In the genomic region with DNA sequence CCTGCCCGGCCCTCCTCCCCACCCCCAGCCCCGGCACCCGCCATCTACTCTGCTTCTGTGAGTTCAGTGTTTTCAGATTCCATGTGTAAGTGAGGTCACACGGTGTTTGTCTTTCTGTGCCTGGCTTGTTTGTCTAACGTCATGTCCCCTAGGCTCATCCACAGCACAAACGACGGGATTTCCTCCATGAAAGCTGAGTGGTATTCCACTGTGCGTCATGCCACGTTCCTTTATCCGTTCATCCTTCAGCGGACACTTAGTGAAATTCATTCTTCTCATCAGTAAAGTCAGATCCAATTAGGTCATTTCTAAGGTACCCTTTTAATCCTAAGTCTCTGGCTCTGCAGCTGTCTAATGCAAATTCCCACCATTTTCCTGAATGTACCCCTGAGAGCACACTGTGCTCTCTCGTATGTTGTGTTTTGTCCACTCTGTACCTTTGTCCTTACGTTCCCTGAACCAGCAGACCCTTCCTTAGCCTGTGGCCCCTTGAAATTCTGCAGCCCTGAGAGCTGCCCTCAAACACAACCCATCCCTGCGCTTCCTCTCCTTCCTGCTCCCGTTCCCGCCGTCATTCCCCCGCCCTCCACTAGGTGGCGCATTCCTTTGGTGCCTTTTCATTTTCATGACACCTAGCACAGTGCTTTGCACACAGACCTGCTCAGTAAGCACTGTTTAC, we compare ENCODE assay signal across 8 cellular contexts. TPM values are rescaled to one million over a fixed set of nuclear protein-coding genes. Genes with fewer than 3 reads are reported as not detected.
DNase-seq lines count a peak whose midpoint lies in the region; TF ChIP-seq lines count a peak whose summit lies in the region.

No MANE protein-coding gene starts in this region.

- peaks cover 29% of the 10 kb centered on the region for H3K36me3 Mint-ChIP-seq in chondrocyte (ENCODE audit: low read depth)

- TF ChIP-seq CTCF in BE2C (IDR thresholded peaks at IDR 0.05; ENCODE audit: low read depth, low read length) (peak; percentile 99), chondrocyte (IDR thresholded peaks at IDR 0.05) (peak; percentile 98), lower leg skin (IDR thresholded peaks at IDR 0.05) (peak in 1 of 3 donors; percentile 90)

- TF ChIP-seq POLR2A in lower leg skin (IDR thresholded peaks at IDR 0.05): no peak

- no peaks in the 10 kb centered on the region for H3K27me3 Mint-ChIP-seq in chondrocyte (ENCODE audit: low read depth)

- H3K36me3 ChIP-seq in BE2C: peaks cover 38% of the 10 kb centered on the region

- no peak overlapping the region for H3K4me3 Mint-ChIP-seq in chondrocyte (ENCODE audit: unreplicated experiment)

- 70 to 72% methylated on average over 19 of the region's 19 CpGs for WGBS in lower leg skin, 2 donors

- no peaks in the 10 kb centered on the region for H3K9me3 Mint-ChIP-seq in chondrocyte (ENCODE audit: low read depth)

- DNase-seq in BE2C: peak; percentile 77
- DNase-seq in GM19240 (ENCODE audit: insufficient read length, low spot score): peak; percentile 36
- peak; percentile 25 for DNase-seq in NCI-H2171 (lab: John Stamatoyannopoulos, UW)
- DNase-seq in activated CD4-positive, alpha-beta T cell treated with anti-CD3 and anti-CD28 coated beads for 4 hours: peak; percentile 50 to 81
- DNase-seq in chondrocyte (ENCODE audit: low spot score): no peak
- DNase-seq in lower leg skin (ENCODE audit: low spot score in 2 of 2): peak; percentile 52 to 94
- DNase-seq in stimulated activated CD8-positive, alpha-beta memory T cell treated with anti-CD3 and anti-CD28 coated beads, Interleukin-15, amount 100 ng/mL, for 48 hours (ENCODE audit: low read depth in 2 of 2): peak; percentile 42 to 45
- DNase-seq in putamen (ENCODE audit: low spot score): no peak

- H3K27me3 ChIP-seq in BE2C: no peaks in the 10 kb centered on the region

- peaks cover 4% of the 10 kb centered on the region for H3K4me1 Mint-ChIP-seq in chondrocyte (ENCODE audit: low read depth)

- intact Hi-C loops in lower leg skin (cut with DNase I; ENCODE audit: low total_unique reads): no loop called here

- no peaks in the 10 kb centered on the region for H3K9me3 ChIP-seq in BE2C

- no peak overlapping the region for H3K27ac Mint-ChIP-seq in chondrocyte (ENCODE audit: unreplicated experiment)

- H3K4me3 ChIP-seq in BE2C (ENCODE audit: low read depth, low read length): no peak overlapping the region
- H3K4me3 ChIP-seq in lower leg skin (ENCODE audit: low read depth, poor library complexity, severe bottlenecking): no peak overlapping the region

- H3K4me1 ChIP-seq in BE2C: no peaks in the 10 kb centered on the region

RNA-seq across cellular contexts. Expression of gene TRAPPC12, which starts 44.1 kb away (rescaled TPM):
- polyA plus RNA-seq in BE2C (2012; ENCODE audit: insufficient read depth, insufficient read length, low read depth): 103 TPM
- total RNA-seq in chondrocyte: 71.0 to 92.9 TPM (median 73.3 TPM) in 3 replicates
- total RNA-seq in lower leg skin: 100 to 1,000 TPM in 3 of 4 donors, 10 to 100 TPM in 1; 79.4 to 139 (median 121) TPM

RNA-seq across cellular contexts. Expression of gene EIPR1, which starts 46.0 kb away (rescaled TPM):
- 68.9 TPM for polyA plus RNA-seq in BE2C (2012; ENCODE audit: insufficient read depth, insufficient read length, low read depth)
- 17.8 to 26.8 TPM (median 18.2 TPM) in 3 replicates for total RNA-seq in chondrocyte
- 10 to 100 TPM; 11.8 to 44.7 (median 26.9) TPM for total RNA-seq in lower leg skin

Comparison
In these comparisons a context has a peak if more than half of its experiments do, and no peak if none do; other contexts are left out.
1. DNase-seq: peak in BE2C (single experiment), GM19240 (single experiment), NCI-H2171 (single experiment), activated CD4-positive, alpha-beta T cell treated with anti-CD3 and anti-CD28 coated beads for 4 hours (2 of 2), lower leg skin (2 of 2) and stimulated activated CD8-positive, alpha-beta memory T cell treated with anti-CD3 and anti-CD28 coated beads, Interleukin-15, amount 100 ng/mL, for 48 hours (2 of 2); none in chondrocyte (single experiment) and putamen (single experiment).